ENCODE assay signal across 13 cellular contexts in genomic region chr19:14139944-14140343, GRCh38. TPM values are rescaled to one million over a fixed set of nuclear protein-coding genes. Genes with fewer than 3 reads are reported as not detected.
DNase-seq lines count a peak whose midpoint lies in the region; ATAC-seq, FAIRE-seq and TF ChIP-seq lines count a peak whose summit lies in the region.
"Had no signal": no experiment of that assay in that cellular context is flagged by ENCODE, and none has a peak within 500 bp of the region (broad histone marks: within the 10 kb centered on the region; RNA-seq: fewer than 3 reads in every experiment).

No MANE protein-coding gene starts in this region.

- no peaks in the 10 kb centered on the region for H3K9me3 ChIP-seq in liver (ENCODE audit: control insufficient read depth in 4 of 4, low read length in 3 of 4)
- H3K9me3 ChIP-seq in HepG2 (ENCODE audit: low read length): no peaks in the 10 kb centered on the region
- H3K9me3 ChIP-seq in WERI-Rb-1 (ENCODE audit: severe bottlenecking): no peaks in the 10 kb centered on the region
- H3K9me3 ChIP-seq: prostate gland had no signal

- no peak for TF ChIP-seq POLR2A in HepG2 (IDR thresholded peaks at IDR 0.05; ENCODE audit: insufficient read depth in 1 of 2, low read depth in 2 of 2, low read length in 2 of 2)

- POLR2A ChIA-PET in HepG2 (lab: Yijun Ruan, JAX): interaction anchor here (0.6 to 1.5 kb wide), 2 partner anchors 59 to 107 kb away, joined by 3 to 5 read pairs; no protein-coding TSS in a partner anchor

- intact Hi-C loops in HepG2 (cut with micrococcal nuclease; ENCODE audit: unreplicated experiment): loop anchor here (5.0 kb wide), 1 partner anchor 1838 kb away; no protein-coding TSS in a partner anchor

- peaks cover 3 to 14% (median 6%) of the 10 kb centered on the region in 4 donors for H3K4me1 ChIP-seq in liver (ENCODE audit: control insufficient read depth in 4 of 4, insufficient read depth in 4 of 4, low read length in 3 of 4)
- peaks cover 35% of the 10 kb centered on the region for H3K4me1 ChIP-seq in HepG2 (ENCODE audit: insufficient read depth, low read length)

- no peak for DNase-seq in HepG2 (ENCODE audit: low spot score)
- DNase-seq in WERI-Rb-1: peak; percentile 92
- DNase-seq in medulla oblongata (ENCODE audit: extremely low spot score): peak; percentile 42
- DNase-seq in NCI-H2227 (lab: John Stamatoyannopoulos, UW; ENCODE audit: unreplicated experiment): no peak
- no peak for DNase-seq in NCI-H774 (lab: John Stamatoyannopoulos, UW)
- no peak for DNase-seq in kidney tubule cell (ENCODE audit: low spot score)
- no peak for DNase-seq in stimulated activated CD4-positive, alpha-beta T cell treated with anti-CD3 and anti-CD28 coated beads, Interleukin-1b, Interleukin-23, amount 100 ng/mL, for 48 hours
- DNase-seq: activated T-cell treated with anti-CD3 and anti-CD28 coated beads, Interleukin-2, amount 50 U/mL, for 4 hours; effector CD8-positive, alpha-beta T cell; NCI-H446 treated with DMSO at 0.1 percent for 48 hours; T-helper 9 cell had no signal

- H3K27me3 ChIP-seq in liver (ENCODE audit: control insufficient read depth in 4 of 4, insufficient read depth in 4 of 4, low read length in 3 of 4): no peaks in the 10 kb centered on the region
- H3K27me3 ChIP-seq in HepG2 (ENCODE audit: control insufficient read depth in 1 of 2, insufficient read depth in 2 of 2, low read length in 2 of 2): no peaks in the 10 kb centered on the region
- H3K27me3 ChIP-seq in WERI-Rb-1 (ENCODE audit: insufficient read depth, low read depth, severe bottlenecking): no peaks in the 10 kb centered on the region

- WGBS in liver: 71% methylated on average over 9 of the region's 9 CpGs
- WGBS in HepG2 (ENCODE audit: low lambda C conversion rate): 97% methylated on average over 9 of the region's 9 CpGs

- peaks cover 8% of the 10 kb centered on the region for H3K79me2 ChIP-seq in HepG2 (ENCODE audit: insufficient read depth, low read length)

- H2AFZ ChIP-seq in HepG2 (ENCODE audit: low read length): no peak overlapping the region

- CTCF ChIA-PET in HepG2 (lab: Yijun Ruan, JAX; ENCODE audit: low intra/inter-chr PET ratio, low total read pairs): no interaction called here

- no peak for TF ChIP-seq RAD21 in liver (IDR thresholded peaks at IDR 0.05)
- TF ChIP-seq RAD21 in HepG2 (CRISPR knock-in tag; IDR thresholded peaks at IDR 0.05): no peak

- no TSS peak for BruUV-seq in HepG2 (replicated peaks; lab: Mats Ljungman, UMichigan)

- no peak overlapping the region for H3K4me2 ChIP-seq in HepG2 (ENCODE audit: low read depth, low read length)

- no peaks in the 10 kb centered on the region for H4K20me1 ChIP-seq in HepG2 (ENCODE audit: insufficient read depth, low read length)

- H3K4me3 ChIP-seq in liver (ENCODE audit: low read depth in 1 of 3, low read length in 3 of 3) (no peak overlapping the region), HepG2 (replicated peaks in 1 of 3; ENCODE audit: insufficient read depth in 1 of 3, low read depth in 2 of 3, low read length in 3 of 3) (no peak overlapping the region), WERI-Rb-1 (ENCODE audit: low read depth, low read length) (no peak overlapping the region)
- H3K4me3 ChIP-seq: prostate gland had no signal

- TF ChIP-seq CTCF in liver (IDR thresholded peaks at IDR 0.05; ENCODE audit: low read depth, low read length, missing input control): no peak
- no peak for TF ChIP-seq CTCF in HepG2 (CRISPR knock-in tag; IDR thresholded peaks at IDR 0.05)
- TF ChIP-seq CTCF in WERI-Rb-1 (IDR thresholded peaks at IDR 0.05; ENCODE audit: low read depth, low read length): no peak

- in situ Hi-C loops in HepG2 (cut with HindIII; ENCODE audit: extremely low pct_ligation_motif_present, low pct_unique_long_range_greater_than_20kb): no loop called here

- H3K36me3 ChIP-seq in liver (ENCODE audit: control insufficient read depth in 4 of 4, insufficient read depth in 3 of 4, low read depth in 1 of 4, low read length in 3 of 4) (no peaks in the 10 kb centered on the region), HepG2 (replicated peaks in 1 of 2; ENCODE audit: control insufficient read depth in 1 of 2, insufficient read depth in 2 of 2, low read length in 2 of 2) (no peaks in the 10 kb centered on the region), WERI-Rb-1 (no peaks in the 10 kb centered on the region)
- H3K36me3 ChIP-seq: prostate gland had no signal

- H3K9ac ChIP-seq in liver (ENCODE audit: low read depth in 1 of 2, low read length in 2 of 2): no peak overlapping the region
- H3K9ac ChIP-seq in HepG2 (ENCODE audit: insufficient read depth, low read depth, low read length): no peak overlapping the region

- no peak for ATAC-seq in HepG2
- ATAC-seq: activated T-cell treated with anti-CD3 and anti-CD28 coated beads, Interleukin-2, amount 50 U/mL, for 4 hours had no signal

- TF ChIP-seq EP300 in HepG2 (IDR thresholded peaks at IDR 0.05; ENCODE audit: low read depth in 2 of 2, low read length in 2 of 2) (no peak), HepG2 (CRISPR knock-in tag; IDR thresholded peaks at IDR 0.05; ENCODE audit: borderline replicate concordance) (no peak)

- FAIRE-seq in HepG2 (lab: Jason Lieb, UNC): no peak

- H3K27ac ChIP-seq in liver (ENCODE audit: low read depth in 1 of 2, low read length in 2 of 2) (peak overlapping the region in 1 of 2 donors; percentile 25), HepG2 (ENCODE audit: extremely low read length, insufficient read depth, low read length) (no peak overlapping the region), WERI-Rb-1 (no peak overlapping the region)
- H3K27ac ChIP-seq: prostate gland had no signal

RNA-seq across cellular contexts. Expression of gene ASF1B, which starts 3.6 kb away (rescaled TPM):
- 10 to 100 TPM in 1 of 2 donors, under 1 TPM in 1; 0.25 to 20.5 TPM for total RNA-seq in liver
- 1 to 10 TPM in 1 of 2 donors, under 1 TPM in 1; 0.63 to 2.6 TPM for polyA plus RNA-seq in liver
- 21.9 and 24.8 TPM in 2 replicates for total RNA-seq in HepG2 (2016; rRNA removed; fragmentation: Illumina TruSeq; extraction: Trizol)
- 5.9 and 6.4 TPM in 2 replicates for total RNA-seq in HepG2 (2016; cell fraction: cytosol; rRNA removed; fragmentation: Illumina TruSeq; extraction: Trizol; ENCODE audit: low read depth)
- total RNA-seq in HepG2 (2016; cell fraction: insoluble cytoplasmic fraction; rRNA removed; fragmentation: Illumina TruSeq; extraction: Trizol): 20.5 and 24.8 TPM in 2 replicates
- total RNA-seq in HepG2 (2016; cell fraction: membrane; rRNA removed; fragmentation: Illumina TruSeq; extraction: Trizol): 12.0 and 14.5 TPM in 2 replicates
- 10.3 and 10.5 TPM in 2 replicates for total RNA-seq in HepG2 (2016; cell fraction: nucleus; rRNA removed; fragmentation: Illumina TruSeq; extraction: Trizol)
- polyA plus RNA-seq in HepG2 (2011; rRNA removed): 14.8 and 18.2 TPM in 2 replicates
- 13.8 and 19.3 TPM in 2 replicates for polyA plus RNA-seq in HepG2 (2011; cell fraction: cytosol; rRNA removed)
- polyA plus RNA-seq in HepG2 (2011; cell fraction: nucleus; rRNA removed): 4.3 and 6.8 TPM in 2 replicates
- 6.4 and 10.7 TPM in 2 replicates for polyA plus RNA-seq in HepG2 (2012)
- polyA plus RNA-seq in HepG2 (2016; cell fraction: cytosol; fragmentation: Illumina TruSeq; extraction: Trizol; ENCODE audit: low read depth): 4.1 TPM in 2 replicates
- polyA plus RNA-seq in HepG2 (2016; cell fraction: insoluble cytoplasmic fraction; fragmentation: Illumina TruSeq; extraction: Trizol; ENCODE audit: low read depth): 26.0 and 31.2 TPM in 2 replicates
- polyA plus RNA-seq in HepG2 (2016; cell fraction: membrane; fragmentation: Illumina TruSeq; extraction: Trizol; ENCODE audit: low read depth): 9.5 and 9.9 TPM in 2 replicates
- polyA plus RNA-seq in HepG2 (2016; cell fraction: nucleus; fragmentation: Illumina TruSeq; extraction: Trizol; ENCODE audit: insufficient read depth, low read depth): 24.7 and 25.7 TPM in 2 replicates
- polyA minus RNA-seq in HepG2 (2011; rRNA and poly(A)+ RNA removed; ENCODE audit: low replicate concordance): 16.4 and 182 TPM in 2 replicates
- polyA minus RNA-seq in HepG2 (2011; cell fraction: cytosol; rRNA and poly(A)+ RNA removed): 8.5 and 13.4 TPM in 2 replicates
- 3.2 and 3.4 TPM in 2 replicates for polyA minus RNA-seq in HepG2 (2011; cell fraction: nucleus; rRNA and poly(A)+ RNA removed)

RNA-seq across cellular contexts. Expression of gene PRKACA, which starts 22.4 kb away (rescaled TPM):
- total RNA-seq in liver (10 to 100 TPM; 28.5 to 51.9 TPM), HepG2 (2016; rRNA removed; fragmentation: Illumina TruSeq; extraction: Trizol) (11.0 and 14.0 TPM in 2 replicates)
- polyA plus RNA-seq in liver (10 to 100 TPM; 15.5 to 72.4 TPM), HepG2 (2011; rRNA removed) (18.2 and 22.9 TPM in 2 replicates)
- total RNA-seq in HepG2 (2016; cell fraction: cytosol; rRNA removed; fragmentation: Illumina TruSeq; extraction: Trizol; ENCODE audit: low read depth): 20.4 and 21.6 TPM in 2 replicates
- total RNA-seq in HepG2 (2016; cell fraction: insoluble cytoplasmic fraction; rRNA removed; fragmentation: Illumina TruSeq; extraction: Trizol): 10.4 and 13.7 TPM in 2 replicates
- 56.9 and 57.5 TPM in 2 replicates for total RNA-seq in HepG2 (2016; cell fraction: membrane; rRNA removed; fragmentation: Illumina TruSeq; extraction: Trizol)
- total RNA-seq in HepG2 (2016; cell fraction: nucleus; rRNA removed; fragmentation: Illumina TruSeq; extraction: Trizol): 13.6 and 18.3 TPM in 2 replicates
- 19.3 and 19.7 TPM in 2 replicates for polyA plus RNA-seq in HepG2 (2011; cell fraction: cytosol; rRNA removed)
- polyA plus RNA-seq in HepG2 (2011; cell fraction: nucleus; rRNA removed): 23.6 and 27.0 TPM in 2 replicates
- 29.4 and 35.6 TPM in 2 replicates for polyA plus RNA-seq in HepG2 (2012)
- 60.1 and 74.1 TPM in 2 replicates for polyA plus RNA-seq in HepG2 (2016; cell fraction: cytosol; fragmentation: Illumina TruSeq; extraction: Trizol; ENCODE audit: low read depth)
- 43.2 and 60.0 TPM in 2 replicates for polyA plus RNA-seq in HepG2 (2016; cell fraction: insoluble cytoplasmic fraction; fragmentation: Illumina TruSeq; extraction: Trizol; ENCODE audit: low read depth)
- polyA plus RNA-seq in HepG2 (2016; cell fraction: membrane; fragmentation: Illumina TruSeq; extraction: Trizol; ENCODE audit: low read depth): 115 and 118 TPM in 2 replicates
- 46.7 and 48.9 TPM in 2 replicates for polyA plus RNA-seq in HepG2 (2016; cell fraction: nucleus; fragmentation: Illumina TruSeq; extraction: Trizol; ENCODE audit: insufficient read depth, low read depth)
- 29.2 and 31.4 TPM in 2 replicates for polyA minus RNA-seq in HepG2 (2011; rRNA and poly(A)+ RNA removed; ENCODE audit: low replicate concordance)
- polyA minus RNA-seq in HepG2 (2011; cell fraction: cytosol; rRNA and poly(A)+ RNA removed): 9.8 and 16.4 TPM in 2 replicates
- 9.5 and 17.2 TPM in 2 replicates for polyA minus RNA-seq in HepG2 (2011; cell fraction: nucleus; rRNA and poly(A)+ RNA removed)

RNA-seq across cellular contexts. Expression of gene SAMD1, which starts 49.4 kb away (rescaled TPM):
- total RNA-seq in liver (10 to 100 TPM in 1 of 2 donors, 1 to 10 TPM in 1; 6.4 to 33.0 TPM), HepG2 (2016; rRNA removed; fragmentation: Illumina TruSeq; extraction: Trizol) (27.0 and 45.0 TPM in 2 replicates)
- polyA plus RNA-seq in liver (10 to 100 TPM in 1 of 2 donors, 1 to 10 TPM in 1; 2.1 to 11.7 TPM), HepG2 (2011; rRNA removed) (17.5 and 18.9 TPM in 2 replicates)
- total RNA-seq in HepG2 (2016; cell fraction: cytosol; rRNA removed; fragmentation: Illumina TruSeq; extraction: Trizol; ENCODE audit: low read depth): 16.3 and 17.4 TPM in 2 replicates
- total RNA-seq in HepG2 (2016; cell fraction: insoluble cytoplasmic fraction; rRNA removed; fragmentation: Illumina TruSeq; extraction: Trizol): 26.7 and 42.1 TPM in 2 replicates
- total RNA-seq in HepG2 (2016; cell fraction: membrane; rRNA removed; fragmentation: Illumina TruSeq; extraction: Trizol): 41.7 and 44.3 TPM in 2 replicates
- 16.8 and 22.1 TPM in 2 replicates for total RNA-seq in HepG2 (2016; cell fraction: nucleus; rRNA removed; fragmentation: Illumina TruSeq; extraction: Trizol)
- polyA plus RNA-seq in HepG2 (2011; cell fraction: cytosol; rRNA removed): 15.2 and 23.1 TPM in 2 replicates
- polyA plus RNA-seq in HepG2 (2011; cell fraction: nucleus; rRNA removed): 29.2 and 34.6 TPM in 2 replicates
- 20.9 and 23.9 TPM in 2 replicates for polyA plus RNA-seq in HepG2 (2012)
- 25.4 and 28.8 TPM in 2 replicates for polyA plus RNA-seq in HepG2 (2016; cell fraction: cytosol; fragmentation: Illumina TruSeq; extraction: Trizol; ENCODE audit: low read depth)
- polyA plus RNA-seq in HepG2 (2016; cell fraction: insoluble cytoplasmic fraction; fragmentation: Illumina TruSeq; extraction: Trizol; ENCODE audit: low read depth): 41.5 and 54.0 TPM in 2 replicates
- 47.7 and 54.2 TPM in 2 replicates for polyA plus RNA-seq in HepG2 (2016; cell fraction: membrane; fragmentation: Illumina TruSeq; extraction: Trizol; ENCODE audit: low read depth)
- polyA plus RNA-seq in HepG2 (2016; cell fraction: nucleus; fragmentation: Illumina TruSeq; extraction: Trizol; ENCODE audit: insufficient read depth, low read depth): 48.4 and 51.7 TPM in 2 replicates
- polyA minus RNA-seq in HepG2 (2011; rRNA and poly(A)+ RNA removed; ENCODE audit: low replicate concordance): 19.3 and 29.7 TPM in 2 replicates
- polyA minus RNA-seq in HepG2 (2011; cell fraction: cytosol; rRNA and poly(A)+ RNA removed): 18.1 and 18.2 TPM in 2 replicates
- polyA minus RNA-seq in HepG2 (2011; cell fraction: nucleus; rRNA and poly(A)+ RNA removed): 3.5 and 5.5 TPM in 2 replicates

RNA-seq across cellular contexts. Expression of gene C19orf67, which starts 54.4 kb away (rescaled TPM):
- total RNA-seq in liver (under 1 TPM in 1 of 2 donors, not detected in 1; 0.25 TPM), HepG2 (2016; rRNA removed; fragmentation: Illumina TruSeq; extraction: Trizol) (0.11 TPM in 1 of 2 replicates, not detected in the other)
- polyA plus RNA-seq in liver (not detected), HepG2 (2011; rRNA removed) (0.32 and 0.69 TPM in 2 replicates)
- not detected in 2 replicates for total RNA-seq in HepG2 (2016; cell fraction: cytosol; rRNA removed; fragmentation: Illumina TruSeq; extraction: Trizol; ENCODE audit: low read depth)
- not detected in 2 replicates for total RNA-seq in HepG2 (2016; cell fraction: insoluble cytoplasmic fraction; rRNA removed; fragmentation: Illumina TruSeq; extraction: Trizol)
- not detected in 2 replicates for total RNA-seq in HepG2 (2016; cell fraction: membrane; rRNA removed; fragmentation: Illumina TruSeq; extraction: Trizol)
- 0.66 TPM in 1 of 2 replicates, not detected in the other for total RNA-seq in HepG2 (2016; cell fraction: nucleus; rRNA removed; fragmentation: Illumina TruSeq; extraction: Trizol)
- polyA plus RNA-seq in HepG2 (2011; cell fraction: cytosol; rRNA removed): 0.22 and 0.56 TPM in 2 replicates
- 3.7 and 5.8 TPM in 2 replicates for polyA plus RNA-seq in HepG2 (2011; cell fraction: nucleus; rRNA removed)
- 0.12 and 0.36 TPM in 2 replicates for polyA plus RNA-seq in HepG2 (2012)
- not detected in 2 replicates for polyA plus RNA-seq in HepG2 (2016; cell fraction: cytosol; fragmentation: Illumina TruSeq; extraction: Trizol; ENCODE audit: low read depth)
- not detected in 2 replicates for polyA plus RNA-seq in HepG2 (2016; cell fraction: insoluble cytoplasmic fraction; fragmentation: Illumina TruSeq; extraction: Trizol; ENCODE audit: low read depth)
- polyA plus RNA-seq in HepG2 (2016; cell fraction: membrane; fragmentation: Illumina TruSeq; extraction: Trizol; ENCODE audit: low read depth): not detected in 2 replicates
- not detected in 2 replicates for polyA plus RNA-seq in HepG2 (2016; cell fraction: nucleus; fragmentation: Illumina TruSeq; extraction: Trizol; ENCODE audit: insufficient read depth, low read depth)
- 0.21 and 0.56 TPM in 2 replicates for polyA minus RNA-seq in HepG2 (2011; rRNA and poly(A)+ RNA removed; ENCODE audit: low replicate concordance)
- 0.40 TPM in 1 of 2 replicates, not detected in the other for polyA minus RNA-seq in HepG2 (2011; cell fraction: cytosol; rRNA and poly(A)+ RNA removed)
- 1.0 and 1.1 TPM in 2 replicates for polyA minus RNA-seq in HepG2 (2011; cell fraction: nucleus; rRNA and poly(A)+ RNA removed)

Comparison
In these comparisons a context has a peak if more than half of its experiments do, and no peak if none do; other contexts are left out.
1. DNase-seq: peak in WERI-Rb-1 (single experiment) and medulla oblongata (single experiment); none in HepG2 (single experiment), NCI-H2227 (single experiment), NCI-H774 (single experiment), kidney tubule cell (single experiment) and stimulated activated CD4-positive, alpha-beta T cell treated with anti-CD3 and anti-CD28 coated beads, Interleukin-1b, Interleukin-23, amount 100 ng/mL, for 48 hours (single experiment).